ENCODE assay signal across 8 cellular contexts in genomic region chr12:24562761-24563392, GRCh38.
A peak's percentile ranks its signal among the peaks of the same experiment; 100 is the strongest.
DNase-seq lines count a peak whose midpoint lies in the region; ATAC-seq and TF ChIP-seq lines count a peak whose summit lies in the region.

No MANE protein-coding gene starts in this region.

- H3K27ac Mint-ChIP-seq in Calu3 (ENCODE audit: unreplicated experiment) = peak overlapping the region; percentile 64
- H3K27ac Mint-ChIP-seq in activated CD8-positive, alpha-beta T cell treated with anti-CD3 and anti-CD28 coated beads, Interleukin-2, amount 10 ng/mL, durations not matched to agents 7 days and 5 days = no peak overlapping the region

- peaks cover 63% of the 10 kb centered on the region for H3K27me3 Mint-ChIP-seq in Calu3 (ENCODE audit: unreplicated experiment)
- H3K27me3 Mint-ChIP-seq in activated CD8-positive, alpha-beta T cell treated with anti-CD3 and anti-CD28 coated beads, Interleukin-2, amount 10 ng/mL, durations not matched to agents 7 days and 5 days (ENCODE audit: low read depth) = peaks cover 57% of the 10 kb centered on the region

- peaks cover 25% of the 10 kb centered on the region for H3K36me3 Mint-ChIP-seq in Calu3 (ENCODE audit: insufficient read depth, unreplicated experiment)
- H3K36me3 Mint-ChIP-seq in activated CD8-positive, alpha-beta T cell treated with anti-CD3 and anti-CD28 coated beads, Interleukin-2, amount 10 ng/mL, durations not matched to agents 7 days and 5 days (ENCODE audit: low read depth) = no peaks in the 10 kb centered on the region

- POLR2A ChIA-PET in activated CD8-positive, alpha-beta T cell treated with anti-CD3 and anti-CD28 coated beads, Interleukin-2, amount 10 ng/mL, durations not matched to agents 7 days and 5 days (lab: Charles Lee) = no interaction called here

- H3K9me3 Mint-ChIP-seq in Calu3 (ENCODE audit: low read depth, unreplicated experiment) = no peaks in the 10 kb centered on the region
- H3K9me3 Mint-ChIP-seq in activated CD8-positive, alpha-beta T cell treated with anti-CD3 and anti-CD28 coated beads, Interleukin-2, amount 10 ng/mL, durations not matched to agents 7 days and 5 days (ENCODE audit: insufficient read depth) = no peaks in the 10 kb centered on the region

- intact Hi-C loops in Calu3 (cut with micrococcal nuclease; ENCODE audit: unreplicated experiment) (no loop called here), head of caudate nucleus (cut with DNase I) (no loop called here)

- ATAC-seq in HG03439 (IDR thresholded peaks at IDR 0.05; ENCODE audit: unreplicated experiment) = peak; percentile 7
- no peak for ATAC-seq in activated CD8-positive, alpha-beta T cell treated with anti-CD3 and anti-CD28 coated beads, Interleukin-2, amount 10 ng/mL, durations not matched to agents 7 days and 5 days
- peak; percentile 50 for ATAC-seq in omental fat pad (ENCODE audit: low FRiP score)
- ATAC-seq in HG03196 (IDR thresholded peaks at IDR 0.05; ENCODE audit: unreplicated experiment) = no peak
- ATAC-seq in HG02610 (IDR thresholded peaks at IDR 0.05; ENCODE audit: unreplicated experiment) = no peak

- peak; percentile 8 for DNase-seq in Calu3
- DNase-seq in activated CD8-positive, alpha-beta T cell treated with anti-CD3 and anti-CD28 coated beads, Interleukin-2, amount 10 ng/mL, durations not matched to agents 7 days and 5 days = no peak
- DNase-seq in head of caudate nucleus = peak in 36 of 42 donors; percentile 9 to 66 (median 38)
- no peak for DNase-seq in omental fat pad (ENCODE audit: low spot score)
- DNase-seq in ureter (ENCODE audit: low spot score) = no peak

- CTCF ChIA-PET in Calu3 (lab: Charles Lee) = no interaction called here
- CTCF ChIA-PET in activated CD8-positive, alpha-beta T cell treated with anti-CD3 and anti-CD28 coated beads, Interleukin-2, amount 10 ng/mL, durations not matched to agents 7 days and 5 days (lab: Charles Lee) = no interaction called here

- TF ChIP-seq CTCF in Calu3 (IDR thresholded peaks at IDR 0.05; ENCODE audit: unreplicated experiment) (no peak), omental fat pad (IDR thresholded peaks at IDR 0.05) (no peak)

- peak overlapping the region; percentile 86 for H3K4me3 Mint-ChIP-seq in Calu3 (ENCODE audit: low read depth, unreplicated experiment)
- peak overlapping the region; percentile 64 for H3K4me3 Mint-ChIP-seq in activated CD8-positive, alpha-beta T cell treated with anti-CD3 and anti-CD28 coated beads, Interleukin-2, amount 10 ng/mL, durations not matched to agents 7 days and 5 days

- no TSS peak for BruUV-seq in Calu3 (replicated peaks; lab: Mats Ljungman, UMichigan)

- peaks cover 19% of the 10 kb centered on the region for H3K4me1 Mint-ChIP-seq in Calu3 (ENCODE audit: low read depth, unreplicated experiment)
- peaks cover 16% of the 10 kb centered on the region for H3K4me1 Mint-ChIP-seq in activated CD8-positive, alpha-beta T cell treated with anti-CD3 and anti-CD28 coated beads, Interleukin-2, amount 10 ng/mL, durations not matched to agents 7 days and 5 days (ENCODE audit: low read depth)

Comparison
In these comparisons a context has a peak if more than half of its experiments do, and no peak if none do; other contexts are left out.
1. DNase-seq: peak in Calu3 (single experiment) and head of caudate nucleus (36 of 42); none in activated CD8-positive, alpha-beta T cell treated with anti-CD3 and anti-CD28 coated beads, Interleukin-2, amount 10 ng/mL, durations not matched to agents 7 days and 5 days (single experiment), omental fat pad (single experiment) and ureter (single experiment).
2. ATAC-seq: peak in HG03439 (single experiment) and omental fat pad (single experiment); none in activated CD8-positive, alpha-beta T cell treated with anti-CD3 and anti-CD28 coated beads, Interleukin-2, amount 10 ng/mL, durations not matched to agents 7 days and 5 days (single experiment), HG03196 (single experiment) and HG02610 (single experiment).